ENCODE assay signal across 8 cellular contexts in the genomic region with DNA sequence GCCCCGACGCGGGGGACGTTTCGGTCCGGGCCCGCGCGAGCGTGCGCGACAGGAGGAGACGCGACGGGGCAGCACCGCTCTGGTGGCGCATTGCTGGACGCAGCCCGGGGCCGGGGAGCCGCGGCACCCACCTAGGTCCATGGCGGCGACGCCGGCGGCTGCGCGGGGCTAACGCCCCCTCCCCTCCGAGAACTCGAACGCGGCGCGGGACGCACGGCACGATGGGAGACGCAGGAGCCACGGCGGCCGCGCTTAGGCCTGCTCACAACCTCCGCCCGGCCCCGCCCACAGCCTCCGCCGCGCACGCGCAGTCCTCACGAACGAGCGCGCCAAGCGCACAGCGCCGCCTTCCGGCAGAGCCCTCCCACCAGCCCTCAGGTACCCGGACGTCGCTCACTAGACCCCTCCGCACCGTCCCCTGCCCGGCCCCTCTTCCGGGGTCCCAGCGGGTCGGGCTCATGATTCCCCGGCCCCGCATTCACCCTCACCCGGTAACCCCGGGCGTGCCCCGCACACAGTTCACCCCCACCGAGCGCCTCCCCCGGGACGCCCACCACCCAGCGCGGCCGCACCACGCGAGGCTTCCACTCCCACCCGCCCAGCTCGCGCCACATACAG. TPM values are rescaled to one million over a fixed set of nuclear protein-coding genes. Genes with fewer than 3 reads are reported as not detected.
A peak's percentile ranks its signal among the peaks of the same experiment; 100 is the strongest.
DNase-seq lines count a peak whose midpoint lies in the region; ATAC-seq, FAIRE-seq and TF ChIP-seq lines count a peak whose summit lies in the region.

A gene (minus strand): TSS at position 263 of the 618 bp plus-strand sequence. CDS start 122 bp downstream, at position 141.

- H3K27ac ChIP-seq in right cardiac atrium (ENCODE audit: low read length) = peak within 1 kb of the TSS; percentile 49

- WGBS in right cardiac atrium = under 1% methylated on average over 87 of the region's 87 CpGs

- peak within 1 kb of the TSS; percentile 64 for H3K4me3 ChIP-seq in right cardiac atrium (ENCODE audit: low read length)

- in situ Hi-C loops in GM13977 (cut with MboI; ENCODE audit: low pct_unique_long_range_greater_than_20kb, low sequenced_read_pairs, unreplicated experiment) = no loop called here

- peaks cover 2% of the 10 kb centered on the region for H3K4me1 ChIP-seq in right cardiac atrium (ENCODE audit: control insufficient read depth, insufficient read depth, low read length)

- FAIRE-seq in urothelium cell line (lab: Jason Lieb, UNC) = no peak

- DNase-seq in GM13977 (ENCODE audit: low spot score) (peak; percentile 99), NCI-H128 (lab: John Stamatoyannopoulos, UW; ENCODE audit: unreplicated experiment) (peak; percentile 68), T-helper 2 cell (peak; percentile 92 to 98 (median 94)), anterior cingulate cortex (lab: John Stamatoyannopoulos, UW) (peak; percentile 9 to 94 (median 84)), right cardiac atrium (peak; percentile 92 to 98 (median 98)), pulmonary artery endothelial cell (ENCODE audit: low read depth, low spot score) (peak; percentile 44), urothelium cell line (ENCODE audit: low spot score) (peak; percentile 93)

- peak; percentile 92 for TF ChIP-seq CTCF in GM13977 (IDR thresholded peaks at IDR 0.05; ENCODE audit: extremely low read depth, insufficient read depth, missing control alignments)

- H3K9me3 ChIP-seq in right cardiac atrium (ENCODE audit: control insufficient read depth, low read length) = no peaks in the 10 kb centered on the region

- no peaks in the 10 kb centered on the region for H3K27me3 ChIP-seq in right cardiac atrium (ENCODE audit: control insufficient read depth, insufficient read depth)

- ATAC-seq in HG02759 (IDR thresholded peaks at IDR 0.05; ENCODE audit: unreplicated experiment) (peak; percentile 91), right cardiac atrium (peak; percentile 93)

- intact Hi-C loops in right cardiac atrium (cut with DNase I) = no loop called here

RNA-seq across cellular contexts. Expression of the gene that starts here (rescaled TPM):
- total RNA-seq in right cardiac atrium (10 to 100 TPM; 12.5 to 15.7 (median 15.1) TPM), pulmonary artery endothelial cell (24.5 and 25.5 TPM in 2 replicates)
- 5.6 TPM for polyA plus RNA-seq in right cardiac atrium

Comparison
In these comparisons a context has a peak if more than half of its experiments do, and no peak if none do; other contexts are left out.
1. Peak in every context shown above with its lines: DNase-seq, ATAC-seq, H3K4me3 ChIP-seq and H3K27ac ChIP-seq.
2. DNase-seq: peak in every context shown above with its lines; median percentile 99 in GM13977; 98 in right cardiac atrium; 94 in T-helper 2 cell; 93 in urothelium cell line; 84 in anterior cingulate cortex; 68 in NCI-H128; 44 in pulmonary artery endothelial cell.